In the genomic region with DNA sequence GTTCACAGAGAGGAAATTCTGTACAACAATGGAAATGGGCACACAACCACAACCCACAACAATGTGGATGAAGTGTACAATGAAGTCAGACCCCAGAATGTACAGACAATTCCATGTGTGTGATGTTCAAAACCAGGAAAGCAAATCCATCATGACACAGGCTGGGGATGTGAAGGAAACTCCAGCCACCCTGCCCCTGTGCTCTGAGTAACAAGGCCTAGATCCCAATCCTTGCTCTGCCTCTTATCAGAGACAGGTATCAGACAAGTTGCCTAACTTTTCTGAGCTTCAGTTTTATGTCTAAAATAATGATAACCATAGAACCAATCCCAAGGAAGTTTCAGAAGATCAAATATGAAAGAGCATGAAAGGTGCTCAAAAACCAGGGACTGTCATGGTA, we compare ENCODE assay signal across 10 cellular contexts. TPM values are rescaled to one million over a fixed set of nuclear protein-coding genes. Genes with fewer than 3 reads are reported as not detected.
A peak's percentile ranks its signal among the peaks of the same experiment; 100 is the strongest.
DNase-seq lines count a peak whose midpoint lies in the region; ATAC-seq and TF ChIP-seq lines count a peak whose summit lies in the region.
"Had no signal": no experiment of that assay in that cellular context is flagged by ENCODE, and none has a peak within 500 bp of the region (broad histone marks: within the 10 kb centered on the region; RNA-seq: fewer than 3 reads in every experiment).

No MANE protein-coding gene starts in this region.

- no peaks in the 10 kb centered on the region for H3K9me3 Mint-ChIP-seq in activated CD8-positive, alpha-beta T cell treated with anti-CD3 and anti-CD28 coated beads for 36 hours

- peaks cover 15% of the 10 kb centered on the region for H3K36me3 Mint-ChIP-seq in activated CD8-positive, alpha-beta T cell treated with anti-CD3 and anti-CD28 coated beads for 36 hours (ENCODE audit: low read depth)

- no peak overlapping the region for H2BK120ac ChIP-seq in mesenchymal stem cell (ENCODE audit: low read depth, low read length)

- TF ChIP-seq CTCF in activated CD8-positive, alpha-beta T cell treated with anti-CD3 and anti-CD28 coated beads for 36 hours (IDR thresholded peaks at IDR 0.05): no peak

- no peak for ATAC-seq in activated CD8-positive, alpha-beta T cell treated with anti-CD3 and anti-CD28 coated beads for 36 hours
- ATAC-seq in esophagus mucosa: no peak

- no peak overlapping the region for H2BK5ac ChIP-seq in mesenchymal stem cell (ENCODE audit: low read depth, low read length, poor library complexity, severe bottlenecking)

- peaks cover 20% of the 10 kb centered on the region for H3K79me2 ChIP-seq in GM23248 (ENCODE audit: insufficient read depth)

- peaks cover 50% of the 10 kb centered on the region for H3K36me3 ChIP-seq in BLaER1
- no peaks in the 10 kb centered on the region for H3K36me3 ChIP-seq in GM23248 (ENCODE audit: low read depth)
- H3K36me3 ChIP-seq in mesenchymal stem cell (ENCODE audit: control insufficient read depth in 1 of 2, insufficient read depth in 2 of 2, low read depth in 1 of 2, low read length in 2 of 2): peaks cover 24 to 34% of the 10 kb centered on the region in 2 experiments
- H3K36me3 ChIP-seq: right atrium auricular region had no signal

- no peak overlapping the region for H3K14ac ChIP-seq in mesenchymal stem cell (ENCODE audit: low read length in 2 of 2)

- no peaks in the 10 kb centered on the region for H3K9me3 ChIP-seq in BLaER1
- H3K9me3 ChIP-seq in GM23248 (ENCODE audit: low read depth): no peaks in the 10 kb centered on the region
- no peaks in the 10 kb centered on the region for H3K9me3 ChIP-seq in mesenchymal stem cell (ENCODE audit: control insufficient read depth, low read length)
- H3K9me3 ChIP-seq: right atrium auricular region had no signal

- H3K4me3 Mint-ChIP-seq in activated CD8-positive, alpha-beta T cell treated with anti-CD3 and anti-CD28 coated beads for 36 hours: peak overlapping the region; percentile 91

- peak; percentile 10 for DNase-seq in GM23248
- no peak for DNase-seq in activated CD8-positive, alpha-beta T cell treated with anti-CD3 and anti-CD28 coated beads for 36 hours
- DNase-seq in mesenchymal stem cell: no peak
- DNase-seq in NCI-H510A treated with DMSO at 0.1 percent for 48 hours (lab: John Stamatoyannopoulos, UW): no peak
- DNase-seq in NCI-H2107 (lab: John Stamatoyannopoulos, UW): no peak
- no peak for DNase-seq in OCI-M2 (lab: John Stamatoyannopoulos, UW; ENCODE audit: unreplicated experiment)
- DNase-seq: NCI-H2171 had no signal

- peak overlapping the region; percentile 95 for H3K27ac Mint-ChIP-seq in activated CD8-positive, alpha-beta T cell treated with anti-CD3 and anti-CD28 coated beads for 36 hours

- H4K91ac ChIP-seq in mesenchymal stem cell (ENCODE audit: low read length): no peak overlapping the region

- peaks cover 13% of the 10 kb centered on the region for H3K4me1 Mint-ChIP-seq in activated CD8-positive, alpha-beta T cell treated with anti-CD3 and anti-CD28 coated beads for 36 hours (ENCODE audit: low read depth)

- peaks cover 6% of the 10 kb centered on the region; the same call in 1 of the 2 replicates for H3F3A ChIP-seq in GM23248 (ENCODE audit: insufficient read depth)

- intact Hi-C loops in activated CD8-positive, alpha-beta T cell treated with anti-CD3 and anti-CD28 coated beads for 36 hours (cut with micrococcal nuclease): loop anchor here (5.0 kb wide), 1 partner anchor 73 kb away; a partner anchor contains a TSS

- no peak overlapping the region for H2BK12ac ChIP-seq in mesenchymal stem cell (ENCODE audit: low read length in 2 of 2)

- no peaks in the 10 kb centered on the region; the same call in 1 of the 2 replicates for H3K27me3 ChIP-seq in BLaER1
- no peaks in the 10 kb centered on the region for H3K27me3 ChIP-seq in GM23248 (replicated peaks; ENCODE audit: insufficient read depth)
- H3K27me3 ChIP-seq in mesenchymal stem cell (ENCODE audit: control insufficient read depth in 1 of 2, insufficient read depth in 1 of 2, low read length in 2 of 2): no peaks in the 10 kb centered on the region
- H3K27me3 ChIP-seq: right atrium auricular region had no signal

- POLR2A ChIA-PET in activated CD8-positive, alpha-beta T cell treated with anti-CD3 and anti-CD28 coated beads for 36 hours (lab: Charles Lee): interaction anchor here (0.7 to 4.8 kb wide), 5 partner anchors 9 to 74 kb away, joined by 3 to 32 read pairs (median 4); a partner anchor contains a TSS

- H3K79me1 ChIP-seq in mesenchymal stem cell (replicated peaks; ENCODE audit: low read length, poor library complexity, severe bottlenecking): peaks cover 20% of the 10 kb centered on the region

- H2AK5ac ChIP-seq in mesenchymal stem cell (ENCODE audit: low read length, severe bottlenecking): no peak overlapping the region

- in situ Hi-C loops in GM23248 (cut with MboI): no loop called here

- H3K18ac ChIP-seq in mesenchymal stem cell (ENCODE audit: low read depth in 1 of 2, low read length in 2 of 2): no peak overlapping the region

- no peaks in the 10 kb centered on the region for H3K27me3 Mint-ChIP-seq in activated CD8-positive, alpha-beta T cell treated with anti-CD3 and anti-CD28 coated beads for 36 hours

- no peak overlapping the region for H2BK15ac ChIP-seq in mesenchymal stem cell (ENCODE audit: low read depth, poor library complexity, severe bottlenecking)

- H3K27ac ChIP-seq in BLaER1: no peak overlapping the region
- no peak overlapping the region for H3K27ac ChIP-seq in GM23248
- no peak overlapping the region for H3K27ac ChIP-seq in mesenchymal stem cell (ENCODE audit: low read length, poor library complexity, severe bottlenecking)

- H3K4ac ChIP-seq in mesenchymal stem cell (ENCODE audit: low read depth in 1 of 2, low read length in 2 of 2): no peak overlapping the region

- H2AFZ ChIP-seq in GM23248: no peak overlapping the region
- no peak overlapping the region for H2AFZ ChIP-seq in mesenchymal stem cell (ENCODE audit: low read depth, low read length)

- H4K8ac ChIP-seq in mesenchymal stem cell (ENCODE audit: low read length): no peak overlapping the region

- H3K4me2 ChIP-seq in BLaER1: peak overlapping the region; percentile 99; the same call in 1 of the 2 replicates
- H3K4me2 ChIP-seq in GM23248 (ENCODE audit: unreplicated experiment): peak overlapping the region; percentile 99
- no peak overlapping the region for H3K4me2 ChIP-seq in mesenchymal stem cell (ENCODE audit: low read length, poor library complexity, severe bottlenecking)

- no peaks in the 10 kb centered on the region for H3K9me2 ChIP-seq in GM23248 (ENCODE audit: insufficient read depth)

- H4K20me1 ChIP-seq in BLaER1 (peaks cover 24% of the 10 kb centered on the region), GM23248 (ENCODE audit: insufficient read depth) (no peaks in the 10 kb centered on the region)

- H3K9ac ChIP-seq in BLaER1 (peak overlapping the region; percentile 98; the same call in 1 of the 2 replicates), GM23248 (no peak overlapping the region), mesenchymal stem cell (ENCODE audit: low read length) (peak overlapping the region; percentile 98)

- no peak overlapping the region for H3K4me3 ChIP-seq in BLaER1
- no peak overlapping the region for H3K4me3 ChIP-seq in GM23248
- H3K4me3 ChIP-seq in mesenchymal stem cell (ENCODE audit: insufficient read depth in 1 of 2, low read depth in 1 of 2, low read length in 2 of 2): no peak overlapping the region

- H3K23ac ChIP-seq in mesenchymal stem cell (ENCODE audit: low read length in 2 of 2): no peak overlapping the region

- CTCF ChIA-PET in activated CD8-positive, alpha-beta T cell treated with anti-CD3 and anti-CD28 coated beads for 36 hours (lab: Charles Lee): interaction anchor here (1.0 to 2.7 kb wide), 5 partner anchors 21 to 317 kb away, joined by 3 to 14 read pairs (median 3); no protein-coding TSS in a partner anchor

- H3K4me1 ChIP-seq in BLaER1 (peaks cover 12% of the 10 kb centered on the region), GM23248 (ENCODE audit: insufficient read depth) (peaks cover 7% of the 10 kb centered on the region; the same call in 1 of the 2 replicates), mesenchymal stem cell (ENCODE audit: control insufficient read depth, insufficient read depth, low read depth, low read length) (peaks cover 8% of the 10 kb centered on the region)

RNA-seq across cellular contexts. Expression of a gene that starts 1.8 kb away (rescaled TPM):
- 0.89 and 5.1 TPM in 2 replicates for total RNA-seq in GM23248 (2014; rRNA removed; shearing (Covaris generic))
- polyA plus RNA-seq in GM23248 (2016; fragmentation: Nextera tagmentation; extraction: Ambion mirVana): 6.3 and 9.2 TPM in 2 replicates
- 10 to 100 TPM; 11.5 to 13.6 TPM for total RNA-seq in activated CD8-positive, alpha-beta T cell treated with anti-CD3 and anti-CD28 coated beads for 36 hours
- polyA plus RNA-seq in mesenchymal stem cell (2013, experiment 1 of 2): 3.7 TPM
- 3.9 TPM for polyA plus RNA-seq in mesenchymal stem cell (2013, experiment 2 of 2)
- total RNA-seq in esophagus mucosa: 6.5 TPM
